ENCODE assay signal across 8 cellular contexts in the genomic region with DNA sequence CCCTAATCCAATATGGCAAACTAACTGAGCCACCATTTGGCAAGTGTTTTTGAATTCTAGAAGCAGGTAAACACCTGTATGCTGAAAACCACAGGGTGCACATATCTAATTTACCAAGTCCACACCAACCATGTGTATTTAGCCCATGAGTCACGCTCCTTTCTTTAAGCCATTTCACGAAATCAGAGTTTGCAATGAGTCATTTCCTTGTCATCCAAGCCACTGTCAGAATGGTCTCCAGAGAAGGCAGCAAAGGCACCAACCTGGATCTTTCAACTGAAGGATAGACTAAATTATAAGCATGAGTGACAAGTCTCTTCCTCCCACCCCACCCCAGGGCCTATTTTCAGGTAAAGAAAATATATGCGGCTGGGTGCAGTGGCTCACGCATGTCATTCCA.
DNase-seq lines count a peak whose midpoint lies in the region; ATAC-seq, FAIRE-seq and TF ChIP-seq lines count a peak whose summit lies in the region.

No MANE protein-coding gene starts in this region.

- no peak overlapping the region for H2AK5ac ChIP-seq in IMR-90 (ENCODE audit: low read depth, low read length)

- H3K4me3 Mint-ChIP-seq in activated naive CD8-positive, alpha-beta T cell treated with anti-CD3 and anti-CD28 coated beads, Interleukin-2, amount 10 ng/mL, durations not matched to agents 7 days and 5 days: no peak overlapping the region
- no peak overlapping the region for H3K4me3 Mint-ChIP-seq in activated naive CD8-positive, alpha-beta T cell treated with anti-CD3 and anti-CD28 coated beads for 36 hours
- no peak overlapping the region for H3K4me3 Mint-ChIP-seq in stimulated activated effector memory CD8-positive, alpha-beta T cell treated with anti-CD3 and anti-CD28 coated beads, Interleukin-12 subunit alpha, Interleukin-12 subunit beta, amount 100 ng/mL, for 72 hours

- H3K18ac ChIP-seq in IMR-90 (ENCODE audit: low read depth, low read length): no peak overlapping the region

- H3K27ac Mint-ChIP-seq in activated naive CD8-positive, alpha-beta T cell treated with anti-CD3 and anti-CD28 coated beads, Interleukin-2, amount 10 ng/mL, durations not matched to agents 7 days and 5 days: no peak overlapping the region
- no peak overlapping the region for H3K27ac Mint-ChIP-seq in activated naive CD8-positive, alpha-beta T cell treated with anti-CD3 and anti-CD28 coated beads for 36 hours
- H3K27ac Mint-ChIP-seq in stimulated activated effector memory CD8-positive, alpha-beta T cell treated with anti-CD3 and anti-CD28 coated beads, Interleukin-12 subunit alpha, Interleukin-12 subunit beta, amount 100 ng/mL, for 72 hours: no peak overlapping the region

- H3K27ac ChIP-seq in IMR-90 (ENCODE audit: insufficient read depth, low read length) (no peak overlapping the region), K562 (ENCODE audit: extremely low read depth, low read depth, low read length) (no peak overlapping the region)

- H3K4me2 ChIP-seq in IMR-90 (ENCODE audit: low read depth, low read length) (no peak overlapping the region), K562 (ENCODE audit: insufficient read depth, low read length) (no peak overlapping the region)

- no peak overlapping the region for H3K23ac ChIP-seq in IMR-90 (ENCODE audit: low read depth, low read length)

- peaks cover 33% of the 10 kb centered on the region for H3K27me3 Mint-ChIP-seq in activated naive CD8-positive, alpha-beta T cell treated with anti-CD3 and anti-CD28 coated beads, Interleukin-2, amount 10 ng/mL, durations not matched to agents 7 days and 5 days
- H3K27me3 Mint-ChIP-seq in activated naive CD8-positive, alpha-beta T cell treated with anti-CD3 and anti-CD28 coated beads for 36 hours: peaks cover 18% of the 10 kb centered on the region

- H3K4me1 Mint-ChIP-seq in activated naive CD8-positive, alpha-beta T cell treated with anti-CD3 and anti-CD28 coated beads, Interleukin-2, amount 10 ng/mL, durations not matched to agents 7 days and 5 days: peaks cover 21% of the 10 kb centered on the region
- peaks cover 17% of the 10 kb centered on the region for H3K4me1 Mint-ChIP-seq in activated naive CD8-positive, alpha-beta T cell treated with anti-CD3 and anti-CD28 coated beads for 36 hours
- peaks cover 48% of the 10 kb centered on the region for H3K4me1 Mint-ChIP-seq in stimulated activated effector memory CD8-positive, alpha-beta T cell treated with anti-CD3 and anti-CD28 coated beads, Interleukin-12 subunit alpha, Interleukin-12 subunit beta, amount 100 ng/mL, for 72 hours

- H3K27me3 ChIP-seq in IMR-90 (ENCODE audit: control insufficient read depth, insufficient read depth, low read length): peaks cover 9% of the 10 kb centered on the region
- peaks cover 0 to 11% of the 10 kb centered on the region in 2 experiments; a peak in 2 of 5 replicates for H3K27me3 ChIP-seq in K562 (ENCODE audit: control insufficient read depth in 2 of 2, insufficient read depth in 2 of 2, low read length in 2 of 2)

- H2BK20ac ChIP-seq in IMR-90 (ENCODE audit: low read depth, low read length): no peak overlapping the region

- H3K36me3 Mint-ChIP-seq in activated naive CD8-positive, alpha-beta T cell treated with anti-CD3 and anti-CD28 coated beads, Interleukin-2, amount 10 ng/mL, durations not matched to agents 7 days and 5 days: no peaks in the 10 kb centered on the region
- H3K36me3 Mint-ChIP-seq in activated naive CD8-positive, alpha-beta T cell treated with anti-CD3 and anti-CD28 coated beads for 36 hours: no peaks in the 10 kb centered on the region
- peaks cover 25% of the 10 kb centered on the region for H3K36me3 Mint-ChIP-seq in stimulated activated effector memory CD8-positive, alpha-beta T cell treated with anti-CD3 and anti-CD28 coated beads, Interleukin-12 subunit alpha, Interleukin-12 subunit beta, amount 100 ng/mL, for 72 hours

- TF ChIP-seq EP300 in K562 (IDR thresholded peaks at IDR 0.05; ENCODE audit: low read length): no peak

- no peaks in the 10 kb centered on the region; the same call in 1 of the 2 replicates for H4K20me1 ChIP-seq in IMR-90 (ENCODE audit: insufficient read depth, low read length)
- H4K20me1 ChIP-seq in K562 (replicated peaks; ENCODE audit: control insufficient read depth, insufficient read depth, low read length): no peaks in the 10 kb centered on the region; the same call in 1 of the 2 replicates

- TF ChIP-seq POLR2A in IMR-90 (IDR thresholded peaks at IDR 0.05; ENCODE audit: low read depth, low read length) (no peak), K562 (conservative IDR thresholded peaks at IDR 0.05) (no peak), GM18505 (IDR thresholded peaks at IDR 0.05; ENCODE audit: borderline replicate concordance, extremely low read depth, insufficient read depth, insufficient read length) (no peak)

- H2AFZ ChIP-seq in IMR-90 (replicated peaks; ENCODE audit: low read length, poor library complexity) (no peak overlapping the region), K562 (ENCODE audit: low read depth, low read length) (no peak overlapping the region)

- H3K9me3 Mint-ChIP-seq in activated naive CD8-positive, alpha-beta T cell treated with anti-CD3 and anti-CD28 coated beads, Interleukin-2, amount 10 ng/mL, durations not matched to agents 7 days and 5 days: no peaks in the 10 kb centered on the region
- H3K9me3 Mint-ChIP-seq in activated naive CD8-positive, alpha-beta T cell treated with anti-CD3 and anti-CD28 coated beads for 36 hours: no peaks in the 10 kb centered on the region
- no peaks in the 10 kb centered on the region for H3K9me3 Mint-ChIP-seq in stimulated activated effector memory CD8-positive, alpha-beta T cell treated with anti-CD3 and anti-CD28 coated beads, Interleukin-12 subunit alpha, Interleukin-12 subunit beta, amount 100 ng/mL, for 72 hours

- no peak overlapping the region for H4K91ac ChIP-seq in IMR-90 (ENCODE audit: insufficient read depth, low read depth, low read length)

- POLR2A ChIA-PET in activated naive CD8-positive, alpha-beta T cell treated with anti-CD3 and anti-CD28 coated beads, Interleukin-2, amount 10 ng/mL, durations not matched to agents 7 days and 5 days (lab: Charles Lee): no interaction called here
- POLR2A ChIA-PET in IMR-90 (lab: Charles Lee; ENCODE audit: unreplicated experiment) (no interaction called here), K562 (lab: Yijun Ruan, JAX) (no interaction called here)

- H4K5ac ChIP-seq in IMR-90 (ENCODE audit: low read depth, low read length): no peak overlapping the region

- in situ Hi-C loops in IMR-90 (cut with MboI; ENCODE audit: low sequenced_read_pairs): no loop called here
- in situ Hi-C loops in K562 (cut with MboI): no loop called here

- intact Hi-C loops in IMR-90 (cut with micrococcal nuclease): no loop called here
- intact Hi-C loops in K562 (cut with micrococcal nuclease): no loop called here

- H3K79me2 ChIP-seq in K562 (ENCODE audit: control insufficient read depth, insufficient read depth, low read length): no peaks in the 10 kb centered on the region

- no peaks in the 10 kb centered on the region for H3K36me3 ChIP-seq in IMR-90 (ENCODE audit: control insufficient read depth, insufficient read depth, low read length)
- no peaks in the 10 kb centered on the region for H3K36me3 ChIP-seq in K562 (ENCODE audit: control insufficient read depth, insufficient read depth, low read length)

- H3K79me1 ChIP-seq in IMR-90 (ENCODE audit: low read depth in 1 of 2, low read length in 2 of 2): no peaks in the 10 kb centered on the region

- no peak overlapping the region for H2AK9ac ChIP-seq in IMR-90 (replicated peaks; ENCODE audit: low read depth, low read length, poor library complexity)

- H3K4ac ChIP-seq in IMR-90 (ENCODE audit: low read depth, low read length): no peak overlapping the region

- H3K9me3 ChIP-seq in IMR-90 (ENCODE audit: control insufficient read depth, insufficient read depth, low read length) (no peaks in the 10 kb centered on the region), K562 (replicated peaks; ENCODE audit: control insufficient read depth, insufficient read depth, low read depth, low read length) (no peaks in the 10 kb centered on the region)

- no peak overlapping the region for H3K14ac ChIP-seq in IMR-90 (replicated peaks; ENCODE audit: low read depth, low read length)

- H3K4me1 ChIP-seq in IMR-90 (ENCODE audit: control insufficient read depth, insufficient read depth, low read length): no peaks in the 10 kb centered on the region
- no peaks in the 10 kb centered on the region for H3K4me1 ChIP-seq in K562 (replicated peaks in 1 of 2; ENCODE audit: control insufficient read depth in 2 of 2, insufficient read depth in 2 of 2, low read length in 2 of 2)

- peak; percentile 11 for FAIRE-seq in K562 (lab: Jason Lieb, UNC)

- TF ChIP-seq RAD21 in IMR-90 (IDR thresholded peaks at IDR 0.05; ENCODE audit: low read length) (no peak), K562 (CRISPR knock-in tag; conservative IDR thresholded peaks at IDR 0.05 in 1 of 2, IDR thresholded peaks at IDR 0.05 in 1 of 2) (no peak)

- no peak overlapping the region for H3K56ac ChIP-seq in IMR-90 (ENCODE audit: extremely low read depth, insufficient read depth, low read length)

- dilution Hi-C loops in IMR-90 (cut with HindIII; ENCODE audit: low sequenced_read_pairs, unreplicated experiment): no loop called here

- H4K8ac ChIP-seq in IMR-90 (ENCODE audit: low read depth in 2 of 2, low read length in 2 of 2): no peak overlapping the region

- no peak overlapping the region for H2BK15ac ChIP-seq in IMR-90 (ENCODE audit: low read depth, low read length)

- no peak for DNase-seq in activated naive CD8-positive, alpha-beta T cell treated with anti-CD3 and anti-CD28 coated beads, Interleukin-2, amount 10 ng/mL, durations not matched to agents 7 days and 5 days
- DNase-seq in activated naive CD8-positive, alpha-beta T cell treated with anti-CD3 and anti-CD28 coated beads for 36 hours: no peak
- DNase-seq in IMR-90 (peak; percentile 81), K562 (ENCODE audit: extremely low read depth in 1 of 4, low spot score in 3 of 4) (peak in 2 of 4 experiments; percentile 18 to 20), NCI-H526 treated with DMSO at 0.1 percent for 48 hours (lab: John Stamatoyannopoulos, UW) (no peak), NCI-H1694 treated with DMSO at 0.1 percent for 48 hours (lab: John Stamatoyannopoulos, UW) (no peak)
- DNase-seq in stimulated activated effector memory CD8-positive, alpha-beta T cell treated with anti-CD3 and anti-CD28 coated beads, Interleukin-12 subunit alpha, Interleukin-12 subunit beta, amount 100 ng/mL, for 72 hours (ENCODE audit: low spot score in 2 of 2): no peak

- BruUV-seq in IMR-90 (replicated peaks; lab: Mats Ljungman, UMichigan): no TSS peak
- BruUV-seq in K562 (replicated peaks; lab: Mats Ljungman, UMichigan): no TSS peak

- H3K9ac ChIP-seq in IMR-90 (ENCODE audit: low read depth, low read length): no peak overlapping the region
- no peak overlapping the region for H3K9ac ChIP-seq in K562 (ENCODE audit: insufficient read depth in 1 of 2, low read depth in 2 of 2, low read length in 2 of 2)

- no peak overlapping the region for H2BK5ac ChIP-seq in IMR-90 (ENCODE audit: low read depth, low read length, poor library complexity, severe bottlenecking)

- CTCF ChIA-PET in IMR-90 (lab: Yijun Ruan, JAX): no interaction called here
- CTCF ChIA-PET in K562 (lab: Yijun Ruan, JAX; ENCODE audit: low intra/inter-chr PET ratio): no interaction called here

- ATAC-seq in activated naive CD8-positive, alpha-beta T cell treated with anti-CD3 and anti-CD28 coated beads, Interleukin-2, amount 10 ng/mL, durations not matched to agents 7 days and 5 days (ENCODE audit: low read depth): peak; percentile 60
- ATAC-seq in IMR-90 (ENCODE audit: low read depth) (peak; percentile 89), K562 (no peak), GM18505 (IDR thresholded peaks at IDR 0.05; ENCODE audit: unreplicated experiment) (no peak)
- ATAC-seq in stimulated activated effector memory CD8-positive, alpha-beta T cell treated with anti-CD3 and anti-CD28 coated beads, Interleukin-12 subunit alpha, Interleukin-12 subunit beta, amount 100 ng/mL, for 72 hours: peak; percentile 89

- no peak for TF ChIP-seq CTCF in IMR-90 (conservative IDR thresholded peaks at IDR 0.05; ENCODE audit: low read depth, low read length)
- no peak for TF ChIP-seq CTCF in K562 (IDR thresholded peaks at IDR 0.05 in 2 of 3, conservative IDR thresholded peaks at IDR 0.05 in 1 of 3; ENCODE audit: insufficient read depth in 2 of 3, low read depth in 1 of 3, low read length in 3 of 3)

- 0% methylated on average over 1 of the region's 4 CpGs; no CpG with 5 or more reads in 1 of the 2 experiments for WGBS in IMR-90 (ENCODE audit: extremely low coverage in 2 of 2, insufficient read length in 1 of 2), 2 experiments
- whole genome bisulfite sequencing in K562 (ENCODE audit: insufficient coverage, low coverage, missing lambda C conversion rate): 0% methylated on average over 3 of the region's 4 CpGs

- no peak overlapping the region for H2BK120ac ChIP-seq in IMR-90 (ENCODE audit: low read depth, low read length)

- H3K9me1 ChIP-seq in IMR-90 (ENCODE audit: insufficient read depth, low read length) (no peaks in the 10 kb centered on the region), K562 (ENCODE audit: control insufficient read depth, insufficient read depth, low read length) (no peaks in the 10 kb centered on the region)

- no peak overlapping the region for H3K4me3 ChIP-seq in IMR-90 (ENCODE audit: insufficient read depth, low read depth, low read length)
- no peak overlapping the region for H3K4me3 ChIP-seq in K562

Comparison
In these comparisons a context has a peak if more than half of its experiments do, and no peak if none do; other contexts are left out.
1. ATAC-seq: peak in activated naive CD8-positive, alpha-beta T cell treated with anti-CD3 and anti-CD28 coated beads, Interleukin-2, amount 10 ng/mL, durations not matched to agents 7 days and 5 days (single experiment), IMR-90 (single experiment) and stimulated activated effector memory CD8-positive, alpha-beta T cell treated with anti-CD3 and anti-CD28 coated beads, Interleukin-12 subunit alpha, Interleukin-12 subunit beta, amount 100 ng/mL, for 72 hours (single experiment); none in K562 (single experiment) and GM18505 (single experiment).